In the genomic region with DNA sequence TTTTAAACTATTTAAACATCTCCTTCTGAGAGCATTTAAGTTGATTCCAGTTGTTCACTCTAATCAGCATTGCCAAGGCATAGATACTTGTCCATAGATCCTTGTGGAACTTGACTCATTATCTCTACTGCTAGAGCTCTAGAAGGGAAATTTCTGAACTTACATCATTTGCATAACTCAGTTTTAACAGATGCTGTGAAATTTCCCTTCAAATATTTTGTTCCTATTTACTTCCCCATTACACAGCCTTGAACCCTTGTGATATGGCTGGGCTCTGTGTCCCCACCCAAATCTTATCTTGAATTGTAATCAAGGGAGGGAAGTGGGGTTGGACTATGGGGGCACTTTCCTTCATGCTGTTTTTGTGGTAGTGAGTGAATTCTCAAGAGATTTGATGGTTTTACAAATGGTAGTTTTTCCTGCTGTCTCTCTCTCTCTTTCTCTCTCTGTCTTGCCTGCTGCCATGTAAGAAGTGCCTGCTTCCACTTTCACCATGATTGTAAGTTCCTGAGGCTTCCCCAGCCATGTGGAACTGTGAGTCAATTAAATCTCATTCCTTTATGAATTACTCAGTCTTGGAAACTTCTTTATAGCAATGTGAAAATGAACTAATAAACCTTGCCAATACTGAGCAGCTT, we compare ENCODE assay signal across 21 cellular contexts. TPM values are rescaled to one million over a fixed set of nuclear protein-coding genes. Genes with fewer than 3 reads are reported as not detected.
A peak's percentile ranks its signal among the peaks of the same experiment; 100 is the strongest.
DNase-seq lines count a peak whose midpoint lies in the region; ATAC-seq and TF ChIP-seq lines count a peak whose summit lies in the region.
"Had no signal": no experiment of that assay in that cellular context is flagged by ENCODE, and none has a peak within 500 bp of the region (broad histone marks: within the 10 kb centered on the region; RNA-seq: fewer than 3 reads in every experiment).

No MANE protein-coding gene starts in this region.

- H3K27ac Mint-ChIP-seq in activated naive CD8-positive, alpha-beta T cell treated with anti-CD3 and anti-CD28 coated beads, Interleukin-2, amount 50 U/mL, for 24 hours, result peak overlapping the region; percentile 19
- no peak overlapping the region for H3K27ac Mint-ChIP-seq in activated naive CD8-positive, alpha-beta T cell treated with anti-CD3 and anti-CD28 coated beads for 36 hours
- no peak overlapping the region for H3K27ac Mint-ChIP-seq in stimulated activated naive B cell treated with anti-CD40 and anti-IgM and Interleukin-4, amounts not matched to agents 10 μg/mL and 1 μg/mL and 100 μg/mL, for 72 hours
- no peak overlapping the region for H3K27ac Mint-ChIP-seq in activated CD8-positive, alpha-beta memory T cell treated with anti-CD3 and anti-CD28 coated beads, Interleukin-2, amount 10 ng/mL, durations not matched to agents 7 days and 5 days
- H3K27ac Mint-ChIP-seq: CD8-positive, alpha-beta T cell had no signal

- H3K4me3 ChIP-seq in OCI-LY3 (ENCODE audit: low read length), result no peak overlapping the region
- H3K4me3 ChIP-seq in esophagus muscularis mucosa, result no peak overlapping the region
- H3K4me3 ChIP-seq in MM.1S (ENCODE audit: low read length), result no peak overlapping the region

- peaks cover 3% of the 10 kb centered on the region for H3K4me1 Mint-ChIP-seq in activated naive CD8-positive, alpha-beta T cell treated with anti-CD3 and anti-CD28 coated beads, Interleukin-2, amount 50 U/mL, for 24 hours
- peaks cover 3% of the 10 kb centered on the region for H3K4me1 Mint-ChIP-seq in activated naive CD8-positive, alpha-beta T cell treated with anti-CD3 and anti-CD28 coated beads for 36 hours
- peaks cover 0 to 6% of the 10 kb centered on the region in 2 donors for H3K4me1 Mint-ChIP-seq in stimulated activated naive B cell treated with anti-CD40 and anti-IgM and Interleukin-4, amounts not matched to agents 10 μg/mL and 1 μg/mL and 100 μg/mL, for 72 hours
- no peaks in the 10 kb centered on the region for H3K4me1 Mint-ChIP-seq in activated CD8-positive, alpha-beta memory T cell treated with anti-CD3 and anti-CD28 coated beads, Interleukin-2, amount 10 ng/mL, durations not matched to agents 7 days and 5 days

- H3K27me3 ChIP-seq in OCI-LY3 (ENCODE audit: low read depth, low read length) (no peaks in the 10 kb centered on the region), esophagus muscularis mucosa (peaks cover 0 to 54% (median 0%) of the 10 kb centered on the region in 4 donors), MM.1S (replicated peaks; ENCODE audit: insufficient read depth, low read length) (peaks cover 24% of the 10 kb centered on the region; the same call in 1 of the 2 replicates)

- TF ChIP-seq POLR2A in esophagus muscularis mucosa (IDR thresholded peaks at IDR 0.05; ENCODE audit: low read depth), result no peak

- DNase-seq in activated naive CD8-positive, alpha-beta T cell treated with anti-CD3 and anti-CD28 coated beads, Interleukin-2, amount 50 U/mL, for 24 hours, result no peak
- no peak for DNase-seq in activated naive CD8-positive, alpha-beta T cell treated with anti-CD3 and anti-CD28 coated beads for 36 hours
- DNase-seq in esophagus muscularis mucosa (ENCODE audit: extremely low spot score), result peak; percentile 42
- DNase-seq in stimulated activated naive B cell treated with anti-CD40 and anti-IgM and Interleukin-4, amounts not matched to agents 10 μg/mL and 1 μg/mL and 100 μg/mL, for 72 hours, result no peak
- no peak for DNase-seq in SIG-M5 treated with dmso at 0.1 percent for 504 hours (lab: John Stamatoyannopoulos, UW; ENCODE audit: unreplicated experiment)
- no peak for DNase-seq in activated CD8-positive, alpha-beta memory T cell treated with anti-CD3 and anti-CD28 coated beads, Interleukin-2, amount 10 ng/mL, durations not matched to agents 7 days and 5 days
- DNase-seq in MM.1S, result no peak
- DNase-seq: AML-193; C1 segment of cervical spinal cord; CD8-positive, alpha-beta T cell; DND-41; HCEC 1CT; NCI-H1105; NCI-H146; NCI-H2227 treated with DMSO at 0.1 percent for 48 hours; NCI-H510A treated with DMSO at 0.1 percent for 48 hours; NCI-H774; NK-92 treated with Interleukin-12 subunit alpha and Interleukin-12 subunit beta, amount 100 ng/mL, for 24 hours had no signal

- no peaks in the 10 kb centered on the region for H3K36me3 Mint-ChIP-seq in activated naive CD8-positive, alpha-beta T cell treated with anti-CD3 and anti-CD28 coated beads, Interleukin-2, amount 50 U/mL, for 24 hours (ENCODE audit: low read depth)
- H3K36me3 Mint-ChIP-seq in activated naive CD8-positive, alpha-beta T cell treated with anti-CD3 and anti-CD28 coated beads for 36 hours, result no peaks in the 10 kb centered on the region
- peaks cover 0 to 10% of the 10 kb centered on the region in 2 donors for H3K36me3 Mint-ChIP-seq in stimulated activated naive B cell treated with anti-CD40 and anti-IgM and Interleukin-4, amounts not matched to agents 10 μg/mL and 1 μg/mL and 100 μg/mL, for 72 hours
- H3K36me3 Mint-ChIP-seq in activated CD8-positive, alpha-beta memory T cell treated with anti-CD3 and anti-CD28 coated beads, Interleukin-2, amount 10 ng/mL, durations not matched to agents 7 days and 5 days, result no peaks in the 10 kb centered on the region
- H3K36me3 Mint-ChIP-seq: CD8-positive, alpha-beta T cell had no signal

- H3K9ac ChIP-seq in OCI-LY3 (ENCODE audit: low read length) (no peak overlapping the region), MM.1S (ENCODE audit: low read length) (no peak overlapping the region)

- H2AFZ ChIP-seq in OCI-LY3 (ENCODE audit: low read depth, low read length), result no peak overlapping the region
- no peak overlapping the region for H2AFZ ChIP-seq in MM.1S (ENCODE audit: low read length)

- H3K4me1 ChIP-seq in OCI-LY3 (ENCODE audit: low read length) (peaks cover 16% of the 10 kb centered on the region), esophagus muscularis mucosa (no peaks in the 10 kb centered on the region), MM.1S (ENCODE audit: low read length) (no peaks in the 10 kb centered on the region)

- H3K27me3 Mint-ChIP-seq in activated naive CD8-positive, alpha-beta T cell treated with anti-CD3 and anti-CD28 coated beads, Interleukin-2, amount 50 U/mL, for 24 hours, result peaks cover 5% of the 10 kb centered on the region
- peaks cover 4% of the 10 kb centered on the region for H3K27me3 Mint-ChIP-seq in activated naive CD8-positive, alpha-beta T cell treated with anti-CD3 and anti-CD28 coated beads for 36 hours
- peaks cover 18 to 25% of the 10 kb centered on the region in 2 donors for H3K27me3 Mint-ChIP-seq in stimulated activated naive B cell treated with anti-CD40 and anti-IgM and Interleukin-4, amounts not matched to agents 10 μg/mL and 1 μg/mL and 100 μg/mL, for 72 hours
- H3K27me3 Mint-ChIP-seq in activated CD8-positive, alpha-beta memory T cell treated with anti-CD3 and anti-CD28 coated beads, Interleukin-2, amount 10 ng/mL, durations not matched to agents 7 days and 5 days, result peaks cover 7% of the 10 kb centered on the region

- H3K9me3 ChIP-seq in OCI-LY3 (ENCODE audit: insufficient read depth, low read length) (peaks cover 29% of the 10 kb centered on the region; the same call in 1 of the 2 replicates), esophagus muscularis mucosa (no peaks in the 10 kb centered on the region), MM.1S (replicated peaks; ENCODE audit: insufficient read depth, low read length) (no peaks in the 10 kb centered on the region)

- no peaks in the 10 kb centered on the region for H4K20me1 ChIP-seq in OCI-LY3 (ENCODE audit: insufficient read depth, low read length)
- no peaks in the 10 kb centered on the region for H4K20me1 ChIP-seq in MM.1S (ENCODE audit: insufficient read depth, low read length)

- TF ChIP-seq EP300 in esophagus muscularis mucosa (IDR thresholded peaks at IDR 0.05), result no peak

- H3F3A ChIP-seq in MM.1S (ENCODE audit: insufficient read depth, low read length), result no peaks in the 10 kb centered on the region

- CTCF ChIA-PET in activated CD8-positive, alpha-beta memory T cell treated with anti-CD3 and anti-CD28 coated beads, Interleukin-2, amount 10 ng/mL, durations not matched to agents 7 days and 5 days (lab: Charles Lee), result no interaction called here

- H3K36me3 ChIP-seq in OCI-LY3 (replicated peaks; ENCODE audit: low read depth, low read length), result peaks cover 72% of the 10 kb centered on the region
- H3K36me3 ChIP-seq in esophagus muscularis mucosa, result no peaks in the 10 kb centered on the region
- no peaks in the 10 kb centered on the region for H3K36me3 ChIP-seq in MM.1S (replicated peaks; ENCODE audit: insufficient read depth, low read length)

- H3K9me2 ChIP-seq in MM.1S (replicated peaks; ENCODE audit: insufficient read depth, low read length), result no peaks in the 10 kb centered on the region

- intact Hi-C loops in esophagus muscularis mucosa (cut with DNase I), result no loop called here

- no peak for TF ChIP-seq CTCF in OCI-LY3 (IDR thresholded peaks at IDR 0.05; ENCODE audit: low read depth, low read length)
- TF ChIP-seq CTCF in esophagus muscularis mucosa (IDR thresholded peaks at IDR 0.05), result no peak
- no peak for TF ChIP-seq CTCF in MM.1S (IDR thresholded peaks at IDR 0.05; ENCODE audit: low read length)

- no peak overlapping the region for H3K4me3 Mint-ChIP-seq in activated naive CD8-positive, alpha-beta T cell treated with anti-CD3 and anti-CD28 coated beads, Interleukin-2, amount 50 U/mL, for 24 hours
- H3K4me3 Mint-ChIP-seq in activated naive CD8-positive, alpha-beta T cell treated with anti-CD3 and anti-CD28 coated beads for 36 hours, result no peak overlapping the region
- no peak overlapping the region for H3K4me3 Mint-ChIP-seq in stimulated activated naive B cell treated with anti-CD40 and anti-IgM and Interleukin-4, amounts not matched to agents 10 μg/mL and 1 μg/mL and 100 μg/mL, for 72 hours
- H3K4me3 Mint-ChIP-seq in activated CD8-positive, alpha-beta memory T cell treated with anti-CD3 and anti-CD28 coated beads, Interleukin-2, amount 10 ng/mL, durations not matched to agents 7 days and 5 days, result no peak overlapping the region
- H3K4me3 Mint-ChIP-seq: CD8-positive, alpha-beta T cell had no signal

- H3K27ac ChIP-seq in OCI-LY3 (ENCODE audit: low read length) (peak overlapping the region; percentile 51), esophagus muscularis mucosa (replicated peaks in 1 of 4) (no peak overlapping the region), MM.1S (ENCODE audit: low read length) (no peak overlapping the region)
- H3K27ac ChIP-seq: 22Rv1 had no signal

- H3K79me2 ChIP-seq in OCI-LY3 (ENCODE audit: low read length) (no peaks in the 10 kb centered on the region), MM.1S (ENCODE audit: low read length) (no peaks in the 10 kb centered on the region)

- peaks cover 7% of the 10 kb centered on the region for H3K9me3 Mint-ChIP-seq in activated naive CD8-positive, alpha-beta T cell treated with anti-CD3 and anti-CD28 coated beads, Interleukin-2, amount 50 U/mL, for 24 hours
- H3K9me3 Mint-ChIP-seq in activated naive CD8-positive, alpha-beta T cell treated with anti-CD3 and anti-CD28 coated beads for 36 hours, result peaks cover 7% of the 10 kb centered on the region
- peaks cover 12 to 14% of the 10 kb centered on the region in 2 donors for H3K9me3 Mint-ChIP-seq in stimulated activated naive B cell treated with anti-CD40 and anti-IgM and Interleukin-4, amounts not matched to agents 10 μg/mL and 1 μg/mL and 100 μg/mL, for 72 hours
- no peaks in the 10 kb centered on the region for H3K9me3 Mint-ChIP-seq in activated CD8-positive, alpha-beta memory T cell treated with anti-CD3 and anti-CD28 coated beads, Interleukin-2, amount 10 ng/mL, durations not matched to agents 7 days and 5 days (ENCODE audit: low read depth)
- H3K9me3 Mint-ChIP-seq: CD8-positive, alpha-beta T cell had no signal

- no peak for ATAC-seq in activated naive CD8-positive, alpha-beta T cell treated with anti-CD3 and anti-CD28 coated beads, Interleukin-2, amount 50 U/mL, for 24 hours
- ATAC-seq in stimulated activated naive B cell treated with anti-CD40 and anti-IgM and Interleukin-4, amounts not matched to agents 10 μg/mL and 1 μg/mL and 100 μg/mL, for 72 hours (replicated peaks), result peak; percentile 39 to 62
- ATAC-seq in activated CD8-positive, alpha-beta memory T cell treated with anti-CD3 and anti-CD28 coated beads, Interleukin-2, amount 10 ng/mL, durations not matched to agents 7 days and 5 days, result no peak
- ATAC-seq: CD8-positive, alpha-beta T cell; Right ventricle myocardium inferior had no signal

- H3K4me2 ChIP-seq in OCI-LY3 (ENCODE audit: low read length), result no peak overlapping the region
- no peak overlapping the region for H3K4me2 ChIP-seq in MM.1S (ENCODE audit: low read depth, low read length)

RNA-seq across cellular contexts. Expression of a gene that starts 25.4 kb away (rescaled TPM):
- 10 to 100 TPM; 52.5 to 53.4 TPM for total RNA-seq in activated naive CD8-positive, alpha-beta T cell treated with anti-CD3 and anti-CD28 coated beads for 36 hours
- total RNA-seq in esophagus muscularis mucosa, result 10 to 100 TPM; 25.3 to 63.5 (median 37.7) TPM
- total RNA-seq in activated CD8-positive, alpha-beta memory T cell treated with anti-CD3 and anti-CD28 coated beads, Interleukin-2, amount 10 ng/mL, durations not matched to agents 7 days and 5 days, result 100 to 1,000 TPM; 145 to 164 TPM

Comparison
In these comparisons a context has a peak if more than half of its experiments do, and no peak if none do; other contexts are left out.
1. ATAC-seq: peak in stimulated activated naive B cell treated with anti-CD40 and anti-IgM and Interleukin-4, amounts not matched to agents 10 μg/mL and 1 μg/mL and 100 μg/mL, for 72 hours (2 of 2); none in activated naive CD8-positive, alpha-beta T cell treated with anti-CD3 and anti-CD28 coated beads, Interleukin-2, amount 50 U/mL, for 24 hours (single experiment) and activated CD8-positive, alpha-beta memory T cell treated with anti-CD3 and anti-CD28 coated beads, Interleukin-2, amount 10 ng/mL, durations not matched to agents 7 days and 5 days (single experiment).